Comparison of ENCODE assay signal across 12 cellular contexts in the genomic region with DNA sequence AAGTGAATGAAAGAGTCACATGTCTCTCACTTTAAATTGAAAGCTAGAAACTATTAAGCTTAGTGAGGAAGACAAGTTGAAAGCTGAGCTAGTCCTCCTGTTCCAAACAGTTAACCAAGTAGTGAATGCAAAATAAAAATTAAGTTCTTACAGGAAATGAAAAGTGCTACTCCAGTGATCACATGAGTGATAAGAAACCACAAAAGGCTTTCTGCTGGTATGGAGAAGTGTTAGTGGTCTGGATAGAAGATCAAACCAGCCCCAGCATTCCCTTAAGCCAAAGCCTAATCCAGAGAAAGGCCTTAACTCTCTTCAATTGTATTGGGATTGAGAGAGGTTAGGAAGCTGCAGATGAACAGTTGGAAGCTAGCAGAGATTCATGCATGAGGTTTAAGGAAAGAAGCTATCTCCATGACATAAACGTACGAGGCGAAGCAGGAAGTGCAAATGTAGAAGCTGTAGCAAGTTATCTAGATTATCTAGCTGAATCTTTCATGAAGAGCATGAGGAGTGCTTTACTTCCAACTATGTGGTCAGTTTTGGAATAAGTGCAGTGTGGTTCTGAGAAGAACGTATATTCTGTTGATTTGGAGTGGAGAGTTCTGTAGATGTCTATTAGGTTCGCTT.
DNase-seq lines count a peak whose midpoint lies in the region; ATAC-seq lines count a peak whose summit lies in the region.
"Had no signal": no experiment of that assay in that cellular context is flagged by ENCODE, and none has a peak within 500 bp of the region (broad histone marks: within the 10 kb centered on the region; RNA-seq: fewer than 3 reads in every experiment).

No MANE protein-coding gene starts in this region.

- in situ Hi-C loops in Caki2 (cut with HindIII; ENCODE audit: low pct_unique_long_range_greater_than_20kb, low sequenced_read_pairs): no loop called here

- no peaks in the 10 kb centered on the region for H3K9me3 Mint-ChIP-seq in central memory CD8-positive, alpha-beta T cell
- no peaks in the 10 kb centered on the region for H3K9me3 Mint-ChIP-seq in naive thymus-derived CD8-positive, alpha-beta T cell

- ATAC-seq in central memory CD8-positive, alpha-beta T cell (replicated peaks; ENCODE audit: extremely low read depth, poor library complexity, severe bottlenecking): peak; percentile 28
- no peak for ATAC-seq in naive thymus-derived CD8-positive, alpha-beta T cell
- ATAC-seq in GM18511 (IDR thresholded peaks at IDR 0.05; ENCODE audit: unreplicated experiment): no peak

- H3K27ac Mint-ChIP-seq in central memory CD8-positive, alpha-beta T cell (ENCODE audit: low read depth): no peak overlapping the region
- H3K27ac Mint-ChIP-seq in naive thymus-derived CD8-positive, alpha-beta T cell: peak overlapping the region in 2 of 10 donors; percentile 15 to 21

- POLR2A ChIA-PET in naive thymus-derived CD8-positive, alpha-beta T cell (lab: Charles Lee): no interaction called here

- peaks cover 14% of the 10 kb centered on the region for H3K4me1 Mint-ChIP-seq in central memory CD8-positive, alpha-beta T cell
- peaks cover 4 to 16% (median 15%) of the 10 kb centered on the region in 4 donors for H3K4me1 Mint-ChIP-seq in naive thymus-derived CD8-positive, alpha-beta T cell

- DNase-seq in Caki2 (ENCODE audit: low read depth) (peak; percentile 41), M059J (ENCODE audit: low read depth) (peak; percentile 8), NOMO-1 treated with dmso at 0.1 percent for 144 hours (lab: John Stamatoyannopoulos, UW; ENCODE audit: unreplicated experiment) (no peak)
- DNase-seq in central memory CD8-positive, alpha-beta T cell (ENCODE audit: low spot score in 2 of 2): no peak
- DNase-seq in naive thymus-derived CD8-positive, alpha-beta T cell: no peak
- no peak for DNase-seq in stimulated activated CD4-positive, alpha-beta T cell treated with anti-CD3 and anti-CD28 coated beads, Interleukin-2, amount 100 ng/mL, for 24 hours
- DNase-seq: activated CD4-positive, alpha-beta T cell treated with anti-CD3 and anti-CD28 coated beads for 48 hours; Calu3; MV-4-11; NCI-H2227 treated with DMSO at 0.1 percent for 48 hours; occipital lobe had no signal

- H3K27me3 Mint-ChIP-seq in central memory CD8-positive, alpha-beta T cell: no peaks in the 10 kb centered on the region
- H3K27me3 Mint-ChIP-seq in naive thymus-derived CD8-positive, alpha-beta T cell: no peaks in the 10 kb centered on the region

- peak overlapping the region; percentile 36 for H3K4me3 Mint-ChIP-seq in central memory CD8-positive, alpha-beta T cell
- peak overlapping the region in 6 of 10 donors; percentile 2 to 38 (median 26) for H3K4me3 Mint-ChIP-seq in naive thymus-derived CD8-positive, alpha-beta T cell

- H3K36me3 Mint-ChIP-seq in central memory CD8-positive, alpha-beta T cell (ENCODE audit: insufficient read depth): no peaks in the 10 kb centered on the region
- no peaks in the 10 kb centered on the region for H3K36me3 Mint-ChIP-seq in naive thymus-derived CD8-positive, alpha-beta T cell

Comparison
In these comparisons a context has a peak if more than half of its experiments do, and no peak if none do; other contexts are left out.
1. DNase-seq: peak in Caki2 (single experiment) and M059J (single experiment); none in central memory CD8-positive, alpha-beta T cell (0 of 2), naive thymus-derived CD8-positive, alpha-beta T cell (0 of 10), stimulated activated CD4-positive, alpha-beta T cell treated with anti-CD3 and anti-CD28 coated beads, Interleukin-2, amount 100 ng/mL, for 24 hours (0 of 2) and NOMO-1 treated with dmso at 0.1 percent for 144 hours (single experiment).